ENCODE assay signal across 8 cellular contexts in the genomic region with DNA sequence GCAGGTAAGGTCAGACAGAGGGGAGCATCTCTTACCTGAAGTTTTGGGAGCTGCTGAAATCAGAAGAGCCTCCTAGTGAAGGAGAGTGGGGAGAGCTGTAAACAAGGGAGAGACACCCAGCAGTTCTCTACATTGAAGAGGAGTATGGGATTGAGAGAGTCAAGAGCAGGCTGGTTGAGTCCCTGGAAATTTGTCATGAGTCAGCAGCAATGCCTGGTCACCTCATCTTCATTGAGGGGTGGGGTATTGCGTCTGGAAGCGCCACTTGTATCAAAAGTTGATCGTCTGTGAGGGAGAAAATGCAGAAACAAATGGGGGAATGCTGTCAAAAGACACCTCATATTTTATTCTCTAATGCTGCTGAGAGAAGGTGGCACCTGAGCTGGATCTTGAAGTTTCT.
"Had no signal": no experiment of that assay in that cellular context is flagged by ENCODE, and none has a peak within 500 bp of the region (broad histone marks: within the 10 kb centered on the region; RNA-seq: fewer than 3 reads in every experiment).

No MANE protein-coding gene starts in this region.

- H3K4me1 Mint-ChIP-seq: H9 had no signal

- H3K27ac ChIP-seq: GM23248, KMS-11 had no signal

- FAIRE-seq: H54, HTR-8/SVneo had no signal

- H3K9ac ChIP-seq: GM23248, KMS-11 had no signal

- H2AFZ ChIP-seq: GM23248 had no signal

- H3K4me3 ChIP-seq: GM23248 had no signal

- H3K4me2 ChIP-seq: KMS-11 had no signal

- H3K27ac Mint-ChIP-seq: H9 had no signal

- H3K4me3 Mint-ChIP-seq: H9 had no signal

- H3K9me3 Mint-ChIP-seq: H9 had no signal

- DNase-seq: GM23248, GOT3, H9, HCEC 1CT, KBM-7 had no signal
